In the genomic region with DNA sequence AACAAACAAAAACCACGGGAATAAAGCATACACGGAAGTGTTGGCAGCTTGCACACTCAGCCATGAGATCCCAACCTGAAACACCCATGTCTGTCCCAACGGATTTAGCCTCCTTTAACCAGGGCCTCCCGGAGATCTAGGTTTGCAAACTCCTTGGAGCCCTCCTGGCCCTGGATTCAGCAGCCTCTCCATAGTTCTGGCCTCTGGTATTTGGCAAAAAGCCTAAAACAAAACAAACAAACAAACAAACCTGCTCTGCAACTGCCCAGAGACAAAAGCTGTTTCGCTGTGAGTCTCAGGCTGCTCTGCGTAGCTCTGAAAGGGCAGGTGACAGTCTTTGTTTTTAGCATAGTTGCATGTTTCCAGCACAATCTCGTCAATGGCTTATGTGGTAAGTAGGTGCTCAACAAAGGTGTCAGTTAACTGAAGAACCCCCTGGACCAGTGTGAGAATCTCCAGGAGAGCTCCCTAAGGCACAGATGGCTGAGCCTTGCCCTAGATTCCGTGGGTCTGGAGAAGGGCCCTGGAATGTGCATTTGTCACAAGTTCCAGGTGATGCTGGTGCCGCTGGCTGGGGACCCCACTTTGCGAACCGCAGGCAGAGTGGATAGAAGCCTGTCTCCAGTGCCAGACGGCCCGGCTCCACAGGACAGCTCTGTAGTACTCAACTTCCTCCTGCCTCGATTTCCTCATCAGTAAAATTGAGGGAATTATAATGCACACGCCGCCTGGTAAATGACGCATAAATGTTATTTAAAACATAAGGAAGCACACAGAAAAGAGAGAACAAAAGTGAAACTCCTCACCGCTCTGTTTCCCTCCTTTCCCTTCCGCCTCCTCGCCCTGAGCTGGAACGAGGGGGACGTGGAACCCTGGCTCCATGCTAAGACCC, we compare ENCODE assay signal across 16 cellular contexts.
A peak's percentile ranks its signal among the peaks of the same experiment; 100 is the strongest.
DNase-seq lines count a peak whose midpoint lies in the region; ATAC-seq, FAIRE-seq and TF ChIP-seq lines count a peak whose summit lies in the region.
"Had no signal": no experiment of that assay in that cellular context is flagged by ENCODE, and none has a peak within 500 bp of the region (broad histone marks: within the 10 kb centered on the region; RNA-seq: fewer than 3 reads in every experiment).

No MANE protein-coding gene starts in this region.

- no peak overlapping the region for H3K23ac ChIP-seq in mesendoderm (ENCODE audit: low read length)

- BruUV-seq in PC-9 (replicated peaks; lab: Mats Ljungman, UMichigan), result no TSS peak

- no peak overlapping the region for H2AK5ac ChIP-seq in mesendoderm (ENCODE audit: low read length)

- no peak for ATAC-seq in A549
- no peak for ATAC-seq in GM21723 (IDR thresholded peaks at IDR 0.05; ENCODE audit: unreplicated experiment)
- ATAC-seq: gastroesophageal sphincter, left cardiac atrium had no signal

- H2AFZ ChIP-seq in MM.1S (ENCODE audit: low read length) (peak overlapping the region; percentile 69), PC-9 (no peak overlapping the region)

- H3K4me2 ChIP-seq in A549, result peak overlapping the region; percentile 87
- peak overlapping the region; percentile 84 for H3K4me2 ChIP-seq in MM.1S (ENCODE audit: low read depth, low read length)
- peak overlapping the region; percentile 95 for H3K4me2 ChIP-seq in PC-9
- H3K4me2 ChIP-seq in mesendoderm (ENCODE audit: low read length), result no peak overlapping the region

- no peak overlapping the region for H3K56ac ChIP-seq in mesendoderm (ENCODE audit: low read length)

- H4K8ac ChIP-seq in mesendoderm (ENCODE audit: low read depth, low read length), result no peak overlapping the region

- no peak overlapping the region for H2BK5ac ChIP-seq in mesendoderm (ENCODE audit: low read length)

- intact Hi-C loops in PC-9 (cut with micrococcal nuclease; ENCODE audit: unreplicated experiment), result loop anchor here (1.0 to 5.0 kb wide), 2 partner anchors 47 to 772 kb away; no protein-coding TSS in a partner anchor
- intact Hi-C loops in sigmoid colon (cut with DNase I), result no loop called here

- H3K9ac ChIP-seq in MM.1S (ENCODE audit: low read length) (peak overlapping the region; percentile 28; the same call in 1 of the 2 replicates), mesendoderm (ENCODE audit: low read length) (no peak overlapping the region)

- H3K27me3 ChIP-seq in MM.1S (replicated peaks; ENCODE audit: insufficient read depth, low read length) (peaks cover 74% of the 10 kb centered on the region), PC-9 (ENCODE audit: insufficient read depth, low read depth) (no peaks in the 10 kb centered on the region), mesendoderm (ENCODE audit: insufficient read depth, low read length, poor library complexity) (no peaks in the 10 kb centered on the region), sigmoid colon (no peaks in the 10 kb centered on the region)

- POLR2A ChIA-PET in A549 (lab: Yijun Ruan, JAX) (interaction anchor here (1.4 to 4.0 kb wide), 3 partner anchors 49 to 87 kb away, joined by 3 to 36 read pairs (median 36); a partner anchor contains a TSS), PC-9 (lab: Charles Lee; ENCODE audit: unreplicated experiment) (interaction anchor here (0.6 to 0.9 kb wide), 5 partner anchors 37 to 413 kb away, joined by 3 to 6 read pairs (median 4); no protein-coding TSS in a partner anchor)

- H3K9me3 ChIP-seq in A549 (no peaks in the 10 kb centered on the region), MM.1S (replicated peaks; ENCODE audit: insufficient read depth, low read length) (no peaks in the 10 kb centered on the region), PC-9 (ENCODE audit: insufficient read depth, low read depth) (no peaks in the 10 kb centered on the region), sigmoid colon (no peaks in the 10 kb centered on the region)
- H3K9me3 ChIP-seq: adrenal gland, gastroesophageal sphincter, transverse colon had no signal

- TF ChIP-seq EP300 in A549 (IDR thresholded peaks at IDR 0.05) (no peak), sigmoid colon (IDR thresholded peaks at IDR 0.05) (no peak)

- H3K27ac ChIP-seq in A549 (peak overlapping the region; percentile 98), MM.1S (ENCODE audit: low read length) (no peak overlapping the region), PC-9 (peak overlapping the region; percentile 99), mesendoderm (ENCODE audit: low read depth, low read length) (no peak overlapping the region), sigmoid colon (no peak overlapping the region)
- H3K27ac ChIP-seq: adrenal gland, gastroesophageal sphincter had no signal

- H4K20me1 ChIP-seq in MM.1S (ENCODE audit: insufficient read depth, low read length) (no peaks in the 10 kb centered on the region), PC-9 (ENCODE audit: insufficient read depth) (no peaks in the 10 kb centered on the region)

- H4K5ac ChIP-seq in mesendoderm (ENCODE audit: low read length), result no peak overlapping the region

- H3K4me3 ChIP-seq in A549 (peak overlapping the region; percentile 50), MM.1S (ENCODE audit: low read length) (peak overlapping the region; percentile 58), PC-9 (peak overlapping the region; percentile 73), mesendoderm (ENCODE audit: low read length) (no peak overlapping the region), sigmoid colon (no peak overlapping the region)
- H3K4me3 ChIP-seq: adrenal gland, gastroesophageal sphincter, transverse colon had no signal

- H3K79me2 ChIP-seq in MM.1S (ENCODE audit: low read length), result no peaks in the 10 kb centered on the region
- H3K79me2 ChIP-seq in PC-9 (ENCODE audit: low read depth), result peaks cover 30% of the 10 kb centered on the region
- H3K79me2 ChIP-seq in mesendoderm (ENCODE audit: control insufficient read depth, insufficient read depth, low read length), result no peaks in the 10 kb centered on the region

- TF ChIP-seq RAD21 in A549 (conservative IDR thresholded peaks at IDR 0.05 in 1 of 2, IDR thresholded peaks at IDR 0.05 in 1 of 2), result no peak; a peak in 1 of 5 replicates

- peak in 1 of 2 experiments; percentile 48 for DNase-seq in A549 (ENCODE audit: low read depth in 1 of 2, low spot score in 1 of 2)
- peak; percentile 30 for DNase-seq in MM.1S
- peak; percentile 54 to 88 for DNase-seq in PC-9
- DNase-seq in mesendoderm, result peak; percentile 51
- DNase-seq in occipital lobe (lab: John Stamatoyannopoulos, UW), result no peak
- no peak for DNase-seq in sigmoid colon
- no peak for DNase-seq in stimulated activated CD4-positive, alpha-beta T cell treated with anti-CD3 and anti-CD28 coated beads, Interleukin-4, amount 100 ng/mL, for 4 hours
- DNase-seq: activated CD4-positive, CD25-positive, alpha-beta regulatory T cell; adrenal gland; dermis blood vessel endothelial cell; left cardiac atrium; NCI-H82; stimulated activated CD4-positive, alpha-beta T cell treated with anti-CD3 and anti-CD28 coated beads, Interleukin-12 subunit alpha, Interleukin-12 subunit beta, amount 100 ng/mL, for 4 hours had no signal

- CTCF ChIA-PET in A549 (lab: Yijun Ruan, JAX) (interaction anchor here (0.8 to 2.1 kb wide), 3 partner anchors 68 to 89 kb away, joined by 3 to 13 read pairs (median 8); no protein-coding TSS in a partner anchor), PC-9 (lab: Charles Lee) (interaction anchor here (0.7 kb wide), 1 partner anchor 51 kb away, joined by 6 read pairs; no protein-coding TSS in a partner anchor)

- WGBS in A549 (ENCODE audit: missing lambda C conversion rate), result 69% methylated on average over 20 of the region's 22 CpGs
- WGBS in mesendoderm (ENCODE audit: extremely low coverage, insufficient coverage, low lambda C conversion rate), result no CpG with 5 or more reads among the region's 22 CpGs
- 64 to 84% methylated on average over 22 of the region's 22 CpGs for WGBS in sigmoid colon, 2 donors

- H3K79me1 ChIP-seq in mesendoderm (ENCODE audit: low read length), result no peaks in the 10 kb centered on the region

- no peak overlapping the region for H3K18ac ChIP-seq in mesendoderm (ENCODE audit: low read length)

- H3K4me1 ChIP-seq in A549 (peaks cover 75% of the 10 kb centered on the region), MM.1S (ENCODE audit: low read length) (no peaks in the 10 kb centered on the region), PC-9 (replicated peaks; ENCODE audit: insufficient read depth) (peaks cover 72% of the 10 kb centered on the region), mesendoderm (ENCODE audit: control insufficient read depth, low read depth, low read length) (peaks cover 7% of the 10 kb centered on the region), sigmoid colon (peaks cover 0 to 11% (median 2%) of the 10 kb centered on the region in 4 donors)

- H3K4ac ChIP-seq in mesendoderm (ENCODE audit: low read depth, low read length), result no peak overlapping the region

- no peak for FAIRE-seq in A549 (lab: Jason Lieb, UNC)

- TF ChIP-seq POLR2A in A549 (IDR thresholded peaks at IDR 0.05; ENCODE audit: low read length) (no peak), sigmoid colon (IDR thresholded peaks at IDR 0.05) (no peak)

- H2BK15ac ChIP-seq in mesendoderm (replicated peaks; ENCODE audit: low read depth), result no peak overlapping the region

- H3F3A ChIP-seq in MM.1S (ENCODE audit: insufficient read depth, low read length), result no peaks in the 10 kb centered on the region
- H3F3A ChIP-seq in PC-9 (ENCODE audit: insufficient read depth, low read depth), result peaks cover 88% of the 10 kb centered on the region

- TF ChIP-seq CTCF in A549 (IDR thresholded peaks at IDR 0.05) (no peak), MM.1S (IDR thresholded peaks at IDR 0.05; ENCODE audit: low read length) (no peak), PC-9 (conservative IDR thresholded peaks at IDR 0.05) (no peak), sigmoid colon (IDR thresholded peaks at IDR 0.05) (no peak)

- no peaks in the 10 kb centered on the region for H3K9me2 ChIP-seq in MM.1S (replicated peaks; ENCODE audit: insufficient read depth, low read length)
- H3K9me2 ChIP-seq in PC-9 (ENCODE audit: insufficient read depth), result no peaks in the 10 kb centered on the region

- no peak overlapping the region for H2BK120ac ChIP-seq in mesendoderm (ENCODE audit: low read depth, low read length)

- no peaks in the 10 kb centered on the region for H3K36me3 ChIP-seq in MM.1S (replicated peaks; ENCODE audit: insufficient read depth, low read length)
- no peaks in the 10 kb centered on the region for H3K36me3 ChIP-seq in PC-9 (ENCODE audit: low read depth)
- no peaks in the 10 kb centered on the region for H3K36me3 ChIP-seq in mesendoderm (ENCODE audit: control insufficient read depth, insufficient read depth, low read length)
- no peaks in the 10 kb centered on the region for H3K36me3 ChIP-seq in sigmoid colon
- H3K36me3 ChIP-seq: adrenal gland, gastroesophageal sphincter, transverse colon had no signal

TF ChIP-seq in A549, 52 proteins besides CTCF, POLR2A, EP300 and RAD21 (continues in another document):
- TF ChIP-seq, protein P1, sequence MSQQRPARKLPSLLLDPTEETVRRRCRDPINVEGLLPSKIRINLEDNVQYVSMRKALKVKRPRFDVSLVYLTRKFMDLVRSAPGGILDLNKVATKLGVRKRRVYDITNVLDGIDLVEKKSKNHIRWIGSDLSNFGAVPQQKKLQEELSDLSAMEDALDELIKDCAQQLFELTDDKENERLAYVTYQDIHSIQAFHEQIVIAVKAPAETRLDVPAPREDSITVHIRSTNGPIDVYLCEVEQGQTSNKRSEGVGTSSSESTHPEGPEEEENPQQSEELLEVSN (IDR thresholded peaks at IDR 0.05; ENCODE audit: borderline replicate concordance, low read depth), result no peak
- TF ChIP-seq RFX5 (IDR thresholded peaks at IDR 0.05), result no peak

Comparison
In these comparisons a context has a peak if more than half of its experiments do, and no peak if none do; other contexts are left out.
1. DNase-seq: peak in MM.1S (single experiment), PC-9 (2 of 2) and mesendoderm (single experiment); none in occipital lobe (single experiment), sigmoid colon (single experiment) and stimulated activated CD4-positive, alpha-beta T cell treated with anti-CD3 and anti-CD28 coated beads, Interleukin-4, amount 100 ng/mL, for 4 hours (0 of 2).
2. H3K27ac ChIP-seq: peak in A549 (2 of 2) and PC-9 (single experiment); none in MM.1S (single experiment), mesendoderm (single experiment) and sigmoid colon (0 of 4).
3. H3K4me3 ChIP-seq: peak in A549 (single experiment), MM.1S (single experiment) and PC-9 (single experiment); none in mesendoderm (single experiment) and sigmoid colon (0 of 4).